1 cellular context compared by ENCODE assay signal in genomic region chr6:27617700-27618689, GRCh38.
TF ChIP-seq lines count a peak whose summit lies in the region.

No MANE protein-coding gene starts in this region.

TF ChIP-seq in K562, 482 proteins besides CTCF, POLR2A, EP300 and RAD21 (continued from another document and continues in another):
- TF ChIP-seq GTF2E2 (tag; IDR thresholded peaks at IDR 0.05) (no peak), ERF (CRISPR knock-in tag; IDR thresholded peaks at IDR 0.05) (no peak), EWSR1 (IDR thresholded peaks at IDR 0.05; ENCODE audit: borderline replicate concordance, low read depth, partially characterized antibody) (no peak), TCF3 (CRISPR knock-in tag; IDR thresholded peaks at IDR 0.05) (no peak), ESRRB (CRISPR knock-in tag; IDR thresholded peaks at IDR 0.05; ENCODE audit: borderline replicate concordance) (no peak), PTTG1 (tag; IDR thresholded peaks at IDR 0.05; ENCODE audit: low read depth) (no peak), GMEB1 (CRISPR knock-in tag; IDR thresholded peaks at IDR 0.05) (no peak), SMARCC2 (IDR thresholded peaks at IDR 0.05; ENCODE audit: low read depth) (peak; percentile 18; the same call in 1 of the 2 replicates), HDAC1 (IDR thresholded peaks at IDR 0.05) (0 out of 4 replicates have a peak, but pooled peaks have one; percentile 46 to 67), ZNF274 (IDR thresholded peaks at IDR 0.05; ENCODE audit: borderline replicate concordance, low read depth, low read length) (no peak), ZBTB9 (CRISPR knock-in tag; IDR thresholded peaks at IDR 0.05) (no peak), POLR3G (IDR thresholded peaks at IDR 0.05; ENCODE audit: extremely low read depth, insufficient read length, insufficient replicate concordance) (no peak), ZNF77 (CRISPR knock-in tag; IDR thresholded peaks at IDR 0.05) (no peak), IFI16 (CRISPR knock-in tag; IDR thresholded peaks at IDR 0.05) (no peak), FOS (IDR thresholded peaks at IDR 0.05; ENCODE audit: extremely low read depth, insufficient read length) (no peak), ZBTB12 (CRISPR knock-in tag; IDR thresholded peaks at IDR 0.05) (no peak), NR0B1 (IDR thresholded peaks at IDR 0.05; ENCODE audit: partially characterized antibody) (no peak), RBM22 (IDR thresholded peaks at IDR 0.05; ENCODE audit: low read depth, low read length, poor library complexity, severe bottlenecking) (no peak), CGGBP1 (CRISPR knock-in tag; IDR thresholded peaks at IDR 0.05) (no peak), PHB (CRISPR knock-in tag; IDR thresholded peaks at IDR 0.05) (no peak), ZSCAN32 (CRISPR knock-in tag; IDR thresholded peaks at IDR 0.05) (no peak), ZNF384 (IDR thresholded peaks at IDR 0.05; ENCODE audit: low read depth, low read length) (no peak), ZNF395 (CRISPR knock-in tag; IDR thresholded peaks at IDR 0.05) (no peak; the same call in 1 of the 2 replicates), ID3 (CRISPR knock-in tag; IDR thresholded peaks at IDR 0.05) (no peak), ID3 (tag; IDR thresholded peaks at IDR 0.05) (0 out of 2 replicates have a peak, but pooled peaks have one; percentile 22), BRF1 (IDR thresholded peaks at IDR 0.05; ENCODE audit: borderline replicate concordance, extremely low read depth, insufficient read length) (peak; percentile 12), JUN (IDR thresholded peaks at IDR 0.05; ENCODE audit: borderline replicate concordance, low read depth, low read length) (no peak), JUN (CRISPR knock-in tag; IDR thresholded peaks at IDR 0.05; ENCODE audit: borderline replicate concordance) (0 out of 2 replicates have a peak, but pooled peaks have one; percentile 3), USF2 (CRISPR knock-in tag; IDR thresholded peaks at IDR 0.05) (no peak), ETS1 (conservative IDR thresholded peaks at IDR 0.05; ENCODE audit: control insufficient read depth, low read depth, low read length) (peak; percentile 80; the same call in 1 of the 2 replicates), FUS (optimal IDR thresholded peaks at IDR 0.05; ENCODE audit: low read depth, low read length) (no peak), ZNF175 (CRISPR knock-in tag; IDR thresholded peaks at IDR 0.05; ENCODE audit: low read depth) (no peak), CBX2 (IDR thresholded peaks at IDR 0.05; ENCODE audit: insufficient read depth, low read length, poor library complexity, severe bottlenecking) (no peak), PTRF (tag; IDR thresholded peaks at IDR 0.05) (no peak), ZBTB33 (CRISPR knock-in tag; IDR thresholded peaks at IDR 0.05) (peak; percentile 65), PREB (CRISPR knock-in tag; IDR thresholded peaks at IDR 0.05) (0 out of 2 replicates have a peak, but pooled peaks have one; percentile 17), MAFG (tag; conservative IDR thresholded peaks at IDR 0.05) (peak; percentile 59), RBM25 (IDR thresholded peaks at IDR 0.05; ENCODE audit: low read depth, low read length, severe bottlenecking) (peak; percentile 20), ZNF507 (tag; conservative IDR thresholded peaks at IDR 0.05) (no peak), NRF1 (conservative IDR thresholded peaks at IDR 0.05 in 1 of 2, IDR thresholded peaks at IDR 0.05 in 1 of 2) (peak; percentile 39 to 46; a peak in 2 of 4 replicates), ZBTB1 (CRISPR knock-in tag; IDR thresholded peaks at IDR 0.05; ENCODE audit: borderline replicate concordance, low read depth) (no peak), E2F1 (CRISPR knock-in tag; IDR thresholded peaks at IDR 0.05) (peak; percentile 59; the same call in 1 of the 2 replicates), EP400 (IDR thresholded peaks at IDR 0.05) (peak; percentile 49), TEAD2 (tag; IDR thresholded peaks at IDR 0.05) (no peak), TCFL5 (CRISPR knock-in tag; conservative IDR thresholded peaks at IDR 0.05) (no peak), ZFPM2 (CRISPR knock-in tag; IDR thresholded peaks at IDR 0.05) (no peak), HDAC6 (IDR thresholded peaks at IDR 0.05; ENCODE audit: low read depth, low read length) (no peak), ZNF324 (CRISPR knock-in tag; IDR thresholded peaks at IDR 0.05) (no peak), ZNF232 (CRISPR knock-in tag; IDR thresholded peaks at IDR 0.05) (no peak), SRSF9 (IDR thresholded peaks at IDR 0.05; ENCODE audit: borderline replicate concordance, low read depth, low read length) (no peak), ZNF436 (CRISPR knock-in tag; IDR thresholded peaks at IDR 0.05) (no peak), KDM1A (IDR thresholded peaks at IDR 0.05) (peak; percentile 44 to 54; a peak in 3 of 4 replicates), C11orf30 (IDR thresholded peaks at IDR 0.05; ENCODE audit: low read depth) (peak; percentile 77), NCOA2 (IDR thresholded peaks at IDR 0.05; ENCODE audit: partially characterized antibody in 2 of 2) (peak in 1 of 2 experiments; percentile 61), KDM4B (IDR thresholded peaks at IDR 0.05; ENCODE audit: borderline replicate concordance in 2 of 2, low read depth in 1 of 2) (no peak), ZNF212 (CRISPR knock-in tag; IDR thresholded peaks at IDR 0.05) (no peak), HSF4 (CRISPR knock-in tag; IDR thresholded peaks at IDR 0.05; ENCODE audit: borderline replicate concordance) (no peak), MTA1 (IDR thresholded peaks at IDR 0.05; ENCODE audit: borderline replicate concordance) (peak; percentile 57; the same call in 1 of the 2 replicates), L3MBTL2 (IDR thresholded peaks at IDR 0.05) (peak; percentile 25; the same call in 1 of the 2 replicates), ZNF668 (CRISPR knock-in tag; IDR thresholded peaks at IDR 0.05) (no peak), ZNF431 (CRISPR knock-in tag; IDR thresholded peaks at IDR 0.05) (no peak)
